In genomic region chr6:33549196-33549595, GRCh38 we compare ENCODE assay signal across 34 cellular contexts. TPM values are rescaled to one million over a fixed set of nuclear protein-coding genes. Genes with fewer than 3 reads are reported as not detected.
DNase-seq lines count a peak whose midpoint lies in the region; ATAC-seq, FAIRE-seq and TF ChIP-seq lines count a peak whose summit lies in the region.
"Had no signal": no experiment of that assay in that cellular context is flagged by ENCODE, and none has a peak within 500 bp of the region (broad histone marks: within the 10 kb centered on the region; RNA-seq: fewer than 3 reads in every experiment).

No MANE protein-coding gene starts in this region.

- peaks cover 20% of the 10 kb centered on the region for H3K4me1 Mint-ChIP-seq in activated CD4-positive, alpha-beta T cell treated with anti-CD3 and anti-CD28 coated beads for 36 hours
- H3K4me1 Mint-ChIP-seq in CD4-positive, alpha-beta T cell (ENCODE audit: low read depth) = peaks cover 22% of the 10 kb centered on the region
- peaks cover 15% of the 10 kb centered on the region for H3K4me1 Mint-ChIP-seq in T-helper 17 cell

- POLR2A ChIA-PET in activated CD4-positive, alpha-beta T cell treated with anti-CD3 and anti-CD28 coated beads for 36 hours (lab: Charles Lee) = interaction anchor here (0.6 kb wide), 1 partner anchor 165 kb away, joined by 3 read pairs; no protein-coding TSS in a partner anchor
- POLR2A ChIA-PET in CD4-positive, alpha-beta T cell (lab: Charles Lee) = interaction anchor here (2.1 kb wide), 1 partner anchor 22 kb away, joined by 18 read pairs; no protein-coding TSS in a partner anchor

- H3K9me3 Mint-ChIP-seq in activated CD4-positive, alpha-beta T cell treated with anti-CD3 and anti-CD28 coated beads for 36 hours (ENCODE audit: low read depth) = no peaks in the 10 kb centered on the region
- no peaks in the 10 kb centered on the region for H3K9me3 Mint-ChIP-seq in CD4-positive, alpha-beta T cell
- H3K9me3 Mint-ChIP-seq: activated naive CD4-positive, alpha-beta T cell treated with anti-CD3 and anti-CD28 coated beads, Interleukin-2, amount 50 U/mL, for 72 hours; HFFc6; IgD-negative memory B cell had no signal

- H3K27ac ChIP-seq in CD4-positive, alpha-beta T cell (ENCODE audit: low read depth, low read length) = no peak overlapping the region
- peak overlapping the region; percentile 44 for H3K27ac ChIP-seq in epithelial cell of prostate
- H3K27ac ChIP-seq: ascending aorta, cardiac muscle cell, colonic mucosa, testis, uterus had no signal

- FAIRE-seq in RCC 7860 (lab: Jason Lieb, UNC) = no peak
- no peak for FAIRE-seq in GM19239 (lab: Jason Lieb, UNC)
- FAIRE-seq: A204.1, D721Med had no signal

- no peak overlapping the region for H3K4me3 Mint-ChIP-seq in activated CD4-positive, alpha-beta T cell treated with anti-CD3 and anti-CD28 coated beads for 36 hours
- no peak overlapping the region for H3K4me3 Mint-ChIP-seq in CD4-positive, alpha-beta T cell
- no peak overlapping the region for H3K4me3 Mint-ChIP-seq in T-helper 17 cell
- H3K4me3 Mint-ChIP-seq: CD14-positive monocyte, HFFc6, IgD-negative memory B cell had no signal

- CTCF ChIA-PET in activated CD4-positive, alpha-beta T cell treated with anti-CD3 and anti-CD28 coated beads for 36 hours (lab: Charles Lee) = interaction anchor here (0.7 to 2.2 kb wide), 2 partner anchors 13 to 1443 kb away, joined by 3 to 5 read pairs; no protein-coding TSS in a partner anchor
- CTCF ChIA-PET in CD4-positive, alpha-beta T cell (lab: Charles Lee) = interaction anchor here (0.5 to 1.6 kb wide), 4 partner anchors 23 to 1256 kb away, joined by 3 to 4 read pairs (median 3); partner anchors contain the start of gene BAK1

- no peak for DNase-seq in activated CD4-positive, alpha-beta T cell treated with anti-CD3 and anti-CD28 coated beads for 36 hours
- DNase-seq in activated CD4-positive, alpha-beta T cell treated with anti-CD3 and anti-CD28 coated beads for 1 hour = no peak
- DNase-seq in CD4-positive, alpha-beta T cell = no peak
- DNase-seq in T-helper 17 cell (no peak), epithelial cell of prostate (ENCODE audit: low read depth, low spot score) (peak; percentile 68), RCC 7860 (ENCODE audit: low spot score) (no peak), omental fat pad (ENCODE audit: low spot score) (no peak), GM19239 (ENCODE audit: insufficient read length, low spot score) (no peak)
- DNase-seq: activated CD4-positive, alpha-beta T cell treated with anti-CD3 and anti-CD28 coated beads, Interleukin-2, amount 50 U/mL, for 1 hour; colonic mucosa; effector CD4-positive, alpha-beta T cell; erythroblast; glutamatergic neuron; GOT3; HFFc6; NCI-H1048; NCI-H1694 treated with DMSO at 0.1 percent for 48 hours; NCI-H2171 treated with DMSO at 0.1 percent for 48 hours; NCI-H510A treated with DMSO at 0.1 percent for 48 hours; NK-92 treated with Interleukin-12 subunit alpha and Interleukin-12 subunit beta, amount 100 ng/mL, for 24 hours; PC-3; right cardiac atrium; Right ventricle myocardium superior; stimulated activated naive CD4-positive, alpha-beta T cell treated with Interleukin-2 at 50 U/mL for 16 hours; T-helper 9 cell; testis; uterus had no signal

- TF ChIP-seq CTCF in CD4-positive, alpha-beta T cell (IDR thresholded peaks at IDR 0.05) = no peak
- TF ChIP-seq CTCF in omental fat pad (IDR thresholded peaks at IDR 0.05) = no peak

- no peaks in the 10 kb centered on the region for H3K27me3 ChIP-seq in CD4-positive, alpha-beta T cell (ENCODE audit: control insufficient read depth, insufficient read depth, low read length)
- H3K27me3 ChIP-seq: ascending aorta, cardiac muscle cell, colonic mucosa, testis, uterus had no signal

- H3K36me3 Mint-ChIP-seq in activated CD4-positive, alpha-beta T cell treated with anti-CD3 and anti-CD28 coated beads for 36 hours (ENCODE audit: low read depth) = no peaks in the 10 kb centered on the region
- no peaks in the 10 kb centered on the region for H3K36me3 Mint-ChIP-seq in CD4-positive, alpha-beta T cell (ENCODE audit: low read depth)
- no peaks in the 10 kb centered on the region for H3K36me3 Mint-ChIP-seq in T-helper 17 cell (ENCODE audit: low read depth)
- H3K36me3 Mint-ChIP-seq: activated naive CD4-positive, alpha-beta T cell treated with anti-CD3 and anti-CD28 coated beads, Interleukin-2, amount 50 U/mL, for 72 hours; CD14-positive monocyte; IgD-negative memory B cell had no signal

- H3K27ac Mint-ChIP-seq in activated CD4-positive, alpha-beta T cell treated with anti-CD3 and anti-CD28 coated beads for 36 hours = peak overlapping the region; percentile 67
- peak overlapping the region; percentile 50 for H3K27ac Mint-ChIP-seq in CD4-positive, alpha-beta T cell
- H3K27ac Mint-ChIP-seq in T-helper 17 cell = peak overlapping the region; percentile 85
- H3K27ac Mint-ChIP-seq: HFFc6 had no signal

- intact Hi-C loops in activated CD4-positive, alpha-beta T cell treated with anti-CD3 and anti-CD28 coated beads for 36 hours (cut with DNase I, micrococcal nuclease) = no loop called here
- intact Hi-C loops in CD4-positive, alpha-beta T cell (cut with DNase I, micrococcal nuclease) = no loop called here

- no peak for ATAC-seq in activated CD4-positive, alpha-beta T cell treated with anti-CD3 and anti-CD28 coated beads for 36 hours
- ATAC-seq in CD4-positive, alpha-beta T cell (ENCODE audit: poor library complexity) = no peak
- ATAC-seq in T-helper 17 cell = no peak
- ATAC-seq in omental fat pad (ENCODE audit: low FRiP score) = no peak
- ATAC-seq: PC-3, right cardiac atrium had no signal

- no peaks in the 10 kb centered on the region for H3K27me3 Mint-ChIP-seq in activated CD4-positive, alpha-beta T cell treated with anti-CD3 and anti-CD28 coated beads for 36 hours
- H3K27me3 Mint-ChIP-seq in CD4-positive, alpha-beta T cell = no peaks in the 10 kb centered on the region
- no peaks in the 10 kb centered on the region for H3K27me3 Mint-ChIP-seq in T-helper 17 cell

- H3K9me3 ChIP-seq in CD4-positive, alpha-beta T cell (ENCODE audit: control insufficient read depth, low read length) = no peaks in the 10 kb centered on the region
- H3K9me3 ChIP-seq in T-helper 17 cell (ENCODE audit: control insufficient read depth, low read length, poor library complexity, severe bottlenecking) = no peaks in the 10 kb centered on the region
- H3K9me3 ChIP-seq: ascending aorta, colonic mucosa, testis, uterus had no signal

RNA-seq across cellular contexts. Expression of gene BAK1, which starts 30.9 kb away (rescaled TPM):
- total RNA-seq in activated CD4-positive, alpha-beta T cell treated with anti-CD3 and anti-CD28 coated beads for 36 hours = 10 to 100 TPM; 37.0 to 43.3 TPM
- 10 to 100 TPM; 38.3 to 40.8 TPM for total RNA-seq in CD4-positive, alpha-beta T cell
- total RNA-seq in T-helper 17 cell (10 to 100 TPM; 27.7 to 34.6 TPM), omental fat pad (10 to 100 TPM in 3 of 4 donors, 1 to 10 TPM in 1; 6.9 to 22.7 (median 10.9) TPM)
